ENCODE assay signal across 20 cellular contexts in genomic region chr1:151970128-151970527, GRCh38.
"Had no signal": no experiment of that assay in that cellular context is flagged by ENCODE, and none has a peak within 500 bp of the region (broad histone marks: within the 10 kb centered on the region; RNA-seq: fewer than 3 reads in every experiment).

No MANE protein-coding gene starts in this region.

- H3K27me3 ChIP-seq: adrenal gland, heart right ventricle, right atrium auricular region, tibial nerve, uterus had no signal

- H3K4me3 ChIP-seq: adrenal gland, heart right ventricle, left ventricle myocardium inferior, prostate gland, right atrium auricular region, tibial nerve, uterus had no signal

- ATAC-seq: activated CD8-positive, alpha-beta T cell treated with anti-CD3 and anti-CD28 coated beads, Interleukin-2, amount 10 ng/mL, durations not matched to agents 7 days and 5 days; activated T-cell treated with anti-CD3 and anti-CD28 coated beads, Interleukin-2, amount 50 U/mL, for 4 hours; stimulated activated naive CD8-positive, alpha-beta T cell treated with anti-CD3 and anti-CD28 coated beads, Interleukin-15, Interleukin-2, amounts not matched to agents 100 U/mL and 50 U/mL, for 24 hours had no signal

- H3K9me3 ChIP-seq: adrenal gland, heart right ventricle, left ventricle myocardium inferior, prostate gland, right atrium auricular region, tibial nerve, uterus had no signal

- H3K36me3 ChIP-seq: adrenal gland, heart right ventricle, left ventricle myocardium inferior, prostate gland, right atrium auricular region, tibial nerve, uterus had no signal

- H3K4me1 ChIP-seq: prostate gland had no signal

- H3K27ac ChIP-seq: adrenal gland, left ventricle myocardium inferior, prostate gland, right atrium auricular region, uterus had no signal

- DNase-seq: activated CD4-positive, alpha-beta T cell treated with anti-CD3 and anti-CD28 coated beads, Interleukin-2, amount 10 ng/mL, durations not matched to agents 24 days and 14 days; activated CD4-positive, CD25-positive, alpha-beta regulatory T cell; activated CD8-positive, alpha-beta T cell treated with anti-CD3 and anti-CD28 coated beads, Interleukin-2, amount 10 ng/mL, durations not matched to agents 7 days and 5 days; activated effector memory CD4-positive, alpha-beta T cell treated with Interleukin-2 at 50 U/mL for 16 hours; activated naive CD4-positive, alpha-beta T cell treated with anti-CD3 and anti-CD28 coated beads, Interleukin-2, amount 50 U/mL, for 16 hours; activated T-cell treated with anti-CD3 and anti-CD28 coated beads, Interleukin-2, amount 50 U/mL, for 4 hours; adrenal gland; endodermal cell; heart right ventricle; kidney glomerular epithelial cell; left ventricle myocardium inferior; stimulated activated CD4-positive, alpha-beta T cell treated with anti-CD3 and anti-CD28 coated beads, Interleukin-2, amount 100 ng/mL, for 24 hours; stimulated activated naive CD8-positive, alpha-beta T cell treated with anti-CD3 and anti-CD28 coated beads, Interleukin-15, Interleukin-2, amounts not matched to agents 100 U/mL and 50 U/mL, for 24 hours; substantia nigra; T-helper 1 cell; T-helper 9 cell had no signal
